In genomic region chr13:30257433-30258099, GRCh38 we compare ENCODE assay signal across 10 cellular contexts. TPM values are rescaled to one million over a fixed set of nuclear protein-coding genes. Genes with fewer than 3 reads are reported as not detected.
DNase-seq lines count a peak whose midpoint lies in the region; ATAC-seq and TF ChIP-seq lines count a peak whose summit lies in the region.
"Had no signal": no experiment of that assay in that cellular context is flagged by ENCODE, and none has a peak within 500 bp of the region (broad histone marks: within the 10 kb centered on the region; RNA-seq: fewer than 3 reads in every experiment).

No MANE protein-coding gene starts in this region.

- intact Hi-C loops in esophagus muscularis mucosa (cut with DNase I): no loop called here

- peaks cover 0 to 23% (median 2%) of the 10 kb centered on the region in 4 donors for H3K36me3 ChIP-seq in esophagus muscularis mucosa
- H3K36me3 ChIP-seq: ascending aorta had no signal

- no peak for TF ChIP-seq POLR2A in esophagus muscularis mucosa (IDR thresholded peaks at IDR 0.05; ENCODE audit: low read depth)

- no peaks in the 10 kb centered on the region for H3K27me3 ChIP-seq in esophagus muscularis mucosa
- H3K27me3 ChIP-seq: ascending aorta had no signal

- in situ Hi-C loops in GM13976 (cut with MboI; ENCODE audit: low sequenced_read_pairs, unreplicated experiment): no loop called here

- peaks cover 9 to 27% (median 21%) of the 10 kb centered on the region in 4 donors for H3K4me1 ChIP-seq in esophagus muscularis mucosa

- H3K4me3 ChIP-seq in LNCaP clone FGC (ENCODE audit: low read depth, low read length) (no peak overlapping the region), fibroblast of villous mesenchyme (ENCODE audit: low read depth, low read length) (no peak overlapping the region), esophagus muscularis mucosa (no peak overlapping the region)
- H3K4me3 ChIP-seq: ascending aorta had no signal

- WGBS in esophagus muscularis mucosa: 69% methylated on average over 6 of the region's 6 CpGs

- TF ChIP-seq CTCF in GM13976 (IDR thresholded peaks at IDR 0.05; ENCODE audit: borderline replicate concordance, control extremely low read depth, extremely low read depth, insufficient read depth, missing control alignments): no peak
- no peak for TF ChIP-seq CTCF in LNCaP clone FGC (IDR thresholded peaks at IDR 0.05; ENCODE audit: control insufficient read depth, extremely low read depth, insufficient read depth)
- TF ChIP-seq CTCF in fibroblast of villous mesenchyme (IDR thresholded peaks at IDR 0.05; ENCODE audit: insufficient read depth, low read depth, low read length): no peak
- no peak for TF ChIP-seq CTCF in esophagus muscularis mucosa (IDR thresholded peaks at IDR 0.05)

- peak; percentile 35 for DNase-seq in GM13976 (ENCODE audit: low spot score)
- peak; percentile 59 for DNase-seq in LNCaP clone FGC (ENCODE audit: low read depth)
- peak; percentile 45 for DNase-seq in fibroblast of villous mesenchyme (ENCODE audit: low read depth)
- peak; percentile 48 for DNase-seq in pons (ENCODE audit: low spot score)
- DNase-seq in mesenteric fat pad (ENCODE audit: low spot score): no peak
- no peak for DNase-seq in stimulated activated CD4-positive, alpha-beta T cell treated with anti-CD3 and anti-CD28 coated beads, Interleukin-2, amount 100 ng/mL, for 24 hours
- DNase-seq in esophagus muscularis mucosa (ENCODE audit: extremely low spot score): no peak
- DNase-seq: NCI-H226 had no signal

- TF ChIP-seq EP300 in esophagus muscularis mucosa (IDR thresholded peaks at IDR 0.05): no peak

- ATAC-seq in HG02870 (IDR thresholded peaks at IDR 0.05; ENCODE audit: unreplicated experiment): no peak

- H3K27ac ChIP-seq in esophagus muscularis mucosa (replicated peaks in 1 of 4): peak overlapping the region in 2 of 4 donors; percentile 44 to 46

- H3K9me3 ChIP-seq in esophagus muscularis mucosa: no peaks in the 10 kb centered on the region
- H3K9me3 ChIP-seq: ascending aorta had no signal

RNA-seq across cellular contexts. Expression of gene KATNAL1, which starts 49.8 kb away (rescaled TPM):
- total RNA-seq in fibroblast of villous mesenchyme (29.0 and 35.4 TPM in 2 replicates), mesenteric fat pad (31.6 TPM), esophagus muscularis mucosa (10 to 100 TPM; 30.6 to 43.0 (median 40.0) TPM)

Comparison
In these comparisons a context has a peak if more than half of its experiments do, and no peak if none do; other contexts are left out.
1. DNase-seq: peak in GM13976 (single experiment), LNCaP clone FGC (single experiment), fibroblast of villous mesenchyme (single experiment) and pons (single experiment); none in mesenteric fat pad (single experiment), stimulated activated CD4-positive, alpha-beta T cell treated with anti-CD3 and anti-CD28 coated beads, Interleukin-2, amount 100 ng/mL, for 24 hours (0 of 2) and esophagus muscularis mucosa (single experiment).